ENCODE assay signal across 7 cellular contexts in genomic region chr17:55422828-55423164, GRCh38. TPM values are rescaled to one million over a fixed set of nuclear protein-coding genes. Genes with fewer than 3 reads are reported as not detected.
DNase-seq lines count a peak whose midpoint lies in the region; ATAC-seq and TF ChIP-seq lines count a peak whose summit lies in the region.
"Not testable (repeated sequence)": the region's sequence is repeated elsewhere in the genome, so short reads cannot be mapped to it uniquely, and the experiment has no call there.

No MANE protein-coding gene starts in this region.

- H3F3A ChIP-seq in SK-N-SH (replicated peaks; ENCODE audit: insufficient read depth) = not testable (repeated sequence)

- H3K4me1 Mint-ChIP-seq in CD8-positive, alpha-beta memory T cell = peaks cover 32 to 34% (median 33%) of the 10 kb centered on the region in 3 donors
- H3K4me1 Mint-ChIP-seq in activated naive CD8-positive, alpha-beta T cell (ENCODE audit: low read depth) = peaks cover 30% of the 10 kb centered on the region
- peaks cover 32 to 37% of the 10 kb centered on the region in 2 donors for H3K4me1 Mint-ChIP-seq in immature natural killer cell
- peaks cover 32 to 43% of the 10 kb centered on the region in 2 donors for H3K4me1 Mint-ChIP-seq in natural killer cell treated with Interleukin-12 subunit alpha and Interleukin-12 subunit beta and Interleukin-15 and Interleukin-18, amount 100 ng/mL, for 72 hours (ENCODE audit: low read depth in 2 of 2)
- peaks cover 33% of the 10 kb centered on the region for H3K4me1 Mint-ChIP-seq in stimulated activated effector memory CD8-positive, alpha-beta T cell treated with anti-CD3 and anti-CD28 coated beads, Interleukin-12 subunit alpha, Interleukin-12 subunit beta, amount 100 ng/mL, for 72 hours

- RAD21 ChIA-PET in HCT116 (lab: Charles Lee; ENCODE audit: low non-redundant PET in 1 of 2, low total read pairs in 2 of 2, uncharacterized antibody in 2 of 2, unreplicated experiment in 2 of 2) = not testable (repeated sequence)

- peak overlapping the region; percentile 79 for H2AFZ ChIP-seq in HCT116 (ENCODE audit: low read depth, low read length, poor library complexity, severe bottlenecking)
- H2AFZ ChIP-seq in SK-N-SH (ENCODE audit: low read depth) = 0 out of 2 replicates have a peak overlapping the region, but pooled peaks have one; percentile 76

- not testable (repeated sequence) for H4K20me1 ChIP-seq in HCT116 (ENCODE audit: insufficient read depth); SK-N-SH (ENCODE audit: insufficient read depth)

- not testable (repeated sequence) for H3K9me2 ChIP-seq in HCT116 (ENCODE audit: insufficient read depth); SK-N-SH

- intact Hi-C loops in HCT116 (cut with micrococcal nuclease) = loop anchor here (5.0 kb wide), 1 partner anchor 330 kb away; the partner anchor contains the start of gene PCTP

- H3K9me3 ChIP-seq in CD8-positive, alpha-beta memory T cell (ENCODE audit: low read length); HCT116 (ENCODE audit: control insufficient read depth in 1 of 2, insufficient read depth in 1 of 2, low read depth in 1 of 2, low read length in 2 of 2); SK-N-SH: not testable (repeated sequence)

- DNase-seq in CD8-positive, alpha-beta memory T cell; HCT116 (ENCODE audit: low read depth, low spot score); SK-N-SH; immature natural killer cell; natural killer cell treated with Interleukin-12 subunit alpha and Interleukin-12 subunit beta and Interleukin-15 and Interleukin-18, amount 100 ng/mL, for 72 hours (ENCODE audit: low spot score); stimulated activated effector memory CD8-positive, alpha-beta T cell treated with anti-CD3 and anti-CD28 coated beads, Interleukin-12 subunit alpha, Interleukin-12 subunit beta, amount 100 ng/mL, for 72 hours (ENCODE audit: low spot score in 2 of 2): not testable (repeated sequence)

- H3K27ac ChIP-seq in CD8-positive, alpha-beta memory T cell (ENCODE audit: low read depth, low read length); HCT116 (ENCODE audit: low read depth, low read length); SK-N-SH (ENCODE audit: low read depth in 2 of 2, low read length in 1 of 2): not testable (repeated sequence)

- not testable (repeated sequence) for ATAC-seq in HCT116; natural killer cell treated with Interleukin-12 subunit alpha and Interleukin-12 subunit beta and Interleukin-15 and Interleukin-18, amount 100 ng/mL, for 72 hours; stimulated activated effector memory CD8-positive, alpha-beta T cell treated with anti-CD3 and anti-CD28 coated beads, Interleukin-12 subunit alpha, Interleukin-12 subunit beta, amount 100 ng/mL, for 72 hours

- H3K27me3 Mint-ChIP-seq in CD8-positive, alpha-beta memory T cell = peaks cover 6 to 37% of the 10 kb centered on the region in 2 donors
- peaks cover 11% of the 10 kb centered on the region for H3K27me3 Mint-ChIP-seq in activated naive CD8-positive, alpha-beta T cell
- H3K27me3 Mint-ChIP-seq in immature natural killer cell (ENCODE audit: low read depth in 3 of 3) = not testable (repeated sequence)
- peaks cover 17 to 31% of the 10 kb centered on the region in 2 donors for H3K27me3 Mint-ChIP-seq in natural killer cell treated with Interleukin-12 subunit alpha and Interleukin-12 subunit beta and Interleukin-15 and Interleukin-18, amount 100 ng/mL, for 72 hours

- H3K4me1 ChIP-seq in CD8-positive, alpha-beta memory T cell (ENCODE audit: insufficient read depth, low read length) = peaks cover 19% of the 10 kb centered on the region
- H3K4me1 ChIP-seq in HCT116 (ENCODE audit: control insufficient read depth in 1 of 2, insufficient read depth in 2 of 2, low read length in 2 of 2) = peaks cover 8 to 22% of the 10 kb centered on the region in 2 experiments; a peak in 3 of 4 replicates
- not testable (repeated sequence) for H3K4me1 ChIP-seq in SK-N-SH (ENCODE audit: control insufficient read depth in 1 of 2, insufficient read depth in 2 of 2, low read depth in 1 of 2, low read length in 1 of 2)

- peak overlapping the region in 1 of 8 donors; percentile 10 for H3K27ac Mint-ChIP-seq in CD8-positive, alpha-beta memory T cell
- not testable (repeated sequence) for H3K27ac Mint-ChIP-seq in activated naive CD8-positive, alpha-beta T cell; stimulated activated effector memory CD8-positive, alpha-beta T cell treated with anti-CD3 and anti-CD28 coated beads, Interleukin-12 subunit alpha, Interleukin-12 subunit beta, amount 100 ng/mL, for 72 hours
- H3K27ac Mint-ChIP-seq in immature natural killer cell = peak overlapping the region in 1 of 6 donors; percentile 16
- peak overlapping the region in 1 of 2 donors; percentile 20 for H3K27ac Mint-ChIP-seq in natural killer cell treated with Interleukin-12 subunit alpha and Interleukin-12 subunit beta and Interleukin-15 and Interleukin-18, amount 100 ng/mL, for 72 hours

- H3K36me3 ChIP-seq in CD8-positive, alpha-beta memory T cell (ENCODE audit: insufficient read depth, low read length); HCT116 (ENCODE audit: control insufficient read depth in 1 of 2, insufficient read depth in 2 of 2, low read length in 2 of 2); SK-N-SH (replicated peaks in 1 of 2; ENCODE audit: control insufficient read depth in 1 of 2, insufficient read depth in 2 of 2, low read length in 1 of 2): not testable (repeated sequence)

- H3K4me3 ChIP-seq in CD8-positive, alpha-beta memory T cell (ENCODE audit: low read length); HCT116 (replicated peaks in 1 of 2; ENCODE audit: low read depth in 1 of 2, low read length in 2 of 2); SK-N-SH (ENCODE audit: low read depth in 2 of 2, low read length in 1 of 2): not testable (repeated sequence)

- H3K4me2 ChIP-seq in HCT116 (ENCODE audit: low read length) = peak overlapping the region; percentile 95
- H3K4me2 ChIP-seq in SK-N-SH = not testable (repeated sequence)

- not testable (repeated sequence) for TF ChIP-seq RAD21 in HCT116 (IDR thresholded peaks at IDR 0.05; ENCODE audit: low read depth); SK-N-SH (IDR thresholded peaks at IDR 0.05; ENCODE audit: low read length)

- H3K79me2 ChIP-seq in HCT116 (ENCODE audit: insufficient read depth, low read length) = not testable (repeated sequence)
- peaks cover 28% of the 10 kb centered on the region; the same call in 1 of the 2 replicates for H3K79me2 ChIP-seq in SK-N-SH (ENCODE audit: insufficient read depth)

- not testable (repeated sequence) for TF ChIP-seq EP300 in SK-N-SH (IDR thresholded peaks at IDR 0.05; ENCODE audit: borderline replicate concordance in 1 of 2, low read depth in 1 of 2, low read length in 1 of 2)

- not testable (repeated sequence) for H3K9ac ChIP-seq in HCT116 (ENCODE audit: low read length); SK-N-SH

- POLR2A ChIA-PET in CD8-positive, alpha-beta memory T cell (lab: Charles Lee) = not testable (repeated sequence)
- POLR2A ChIA-PET in HCT116 (lab: Charles Lee) = interaction anchor here (0.8 kb wide), 1 partner anchor 11 kb away, joined by 5 read pairs; no protein-coding TSS in a partner anchor
- POLR2A ChIA-PET in SK-N-SH (lab: Yijun Ruan, JAX) = interaction anchor here (0.7 kb wide), 1 partner anchor 1681 kb away, joined by 3 read pairs; no protein-coding TSS in a partner anchor

- BruUV-seq in HCT116 (replicated peaks; lab: Mats Ljungman, UMichigan) = not testable (repeated sequence)

- TF ChIP-seq POLR2A in HCT116 (IDR thresholded peaks at IDR 0.05; ENCODE audit: borderline replicate concordance, extremely low read depth, insufficient read depth, insufficient read length) = not testable (repeated sequence)

- not testable (repeated sequence) for H3K36me3 Mint-ChIP-seq in CD8-positive, alpha-beta memory T cell; activated naive CD8-positive, alpha-beta T cell; immature natural killer cell; natural killer cell treated with Interleukin-12 subunit alpha and Interleukin-12 subunit beta and Interleukin-15 and Interleukin-18, amount 100 ng/mL, for 72 hours
- H3K36me3 Mint-ChIP-seq in stimulated activated effector memory CD8-positive, alpha-beta T cell treated with anti-CD3 and anti-CD28 coated beads, Interleukin-12 subunit alpha, Interleukin-12 subunit beta, amount 100 ng/mL, for 72 hours = peaks cover 15% of the 10 kb centered on the region

- H3K4me3 Mint-ChIP-seq in CD8-positive, alpha-beta memory T cell = peak overlapping the region; percentile 22 to 80 (median 54)
- peak overlapping the region; percentile 38 for H3K4me3 Mint-ChIP-seq in activated naive CD8-positive, alpha-beta T cell
- peak overlapping the region in 4 of 5 donors; percentile 7 to 86 (median 31) for H3K4me3 Mint-ChIP-seq in immature natural killer cell
- peak overlapping the region; percentile 45 for H3K4me3 Mint-ChIP-seq in natural killer cell treated with Interleukin-12 subunit alpha and Interleukin-12 subunit beta and Interleukin-15 and Interleukin-18, amount 100 ng/mL, for 72 hours
- peak overlapping the region; percentile 92 for H3K4me3 Mint-ChIP-seq in stimulated activated effector memory CD8-positive, alpha-beta T cell treated with anti-CD3 and anti-CD28 coated beads, Interleukin-12 subunit alpha, Interleukin-12 subunit beta, amount 100 ng/mL, for 72 hours

- TF ChIP-seq CTCF in HCT116 (IDR thresholded peaks at IDR 0.05 in 2 of 3, conservative IDR thresholded peaks at IDR 0.05 in 1 of 3; ENCODE audit: borderline replicate concordance in 1 of 3, insufficient read depth in 1 of 3, low read depth in 2 of 3, low read length in 2 of 3); SK-N-SH (IDR thresholded peaks at IDR 0.05): not testable (repeated sequence)

- 74% methylated on average over 6 of the region's 6 CpGs for WGBS in SK-N-SH (ENCODE audit: low lambda C conversion rate)

- not testable (repeated sequence) for H3K27me3 ChIP-seq in CD8-positive, alpha-beta memory T cell (ENCODE audit: insufficient read depth, low read length, poor library complexity, severe bottlenecking)
- H3K27me3 ChIP-seq in HCT116 (ENCODE audit: insufficient read depth, low read length) = peaks cover 36% of the 10 kb centered on the region
- peaks cover 17% of the 10 kb centered on the region; the same call in 1 of the 2 replicates for H3K27me3 ChIP-seq in SK-N-SH (ENCODE audit: insufficient read depth)

- CTCF ChIA-PET in CD8-positive, alpha-beta memory T cell (lab: Charles Lee); HCT116 (lab: Charles Lee): not testable (repeated sequence)
- CTCF ChIA-PET in SK-N-SH (lab: Yijun Ruan, JAX) = interaction anchor here (0.6 to 1.8 kb wide), 4 partner anchors 22 to 104 kb away, joined by 3 to 6 read pairs (median 4); no protein-coding TSS in a partner anchor

- not testable (repeated sequence) for H3K9me3 Mint-ChIP-seq in CD8-positive, alpha-beta memory T cell; activated naive CD8-positive, alpha-beta T cell (ENCODE audit: low read depth); immature natural killer cell; natural killer cell treated with Interleukin-12 subunit alpha and Interleukin-12 subunit beta and Interleukin-15 and Interleukin-18, amount 100 ng/mL, for 72 hours; stimulated activated effector memory CD8-positive, alpha-beta T cell treated with anti-CD3 and anti-CD28 coated beads, Interleukin-12 subunit alpha, Interleukin-12 subunit beta, amount 100 ng/mL, for 72 hours

RNA-seq across cellular contexts. Expression of gene MMD, which starts 1.2 kb away (rescaled TPM):
- 10 to 100 TPM; 16.0 to 19.1 TPM for total RNA-seq in CD8-positive, alpha-beta memory T cell
- 7.9 TPM for polyA plus RNA-seq in CD8-positive, alpha-beta memory T cell
- total RNA-seq in HCT116 (2021; ENCODE audit: unreplicated experiment) = 21.3 TPM
- polyA plus RNA-seq in HCT116 (2012) = 9.4 and 9.7 TPM in 2 replicates
- 10.9 and 11.7 TPM in 2 replicates for polyA plus RNA-seq in SK-N-SH (2012; rRNA removed)
- polyA plus RNA-seq in SK-N-SH (2012; cell fraction: cytosol; rRNA removed) = 17.6 and 17.7 TPM in 2 replicates
- polyA plus RNA-seq in SK-N-SH (2012; cell fraction: nucleus; rRNA removed) = 2.7 and 5.0 TPM in 2 replicates
- 10 to 100 TPM in 2 of 3 donors, 1 to 10 TPM in 1; 8.1 to 18.1 (median 14.2) TPM for polyA plus RNA-seq in immature natural killer cell
- 10 to 100 TPM; 26.1 to 27.2 TPM for total RNA-seq in natural killer cell treated with Interleukin-12 subunit alpha and Interleukin-12 subunit beta and Interleukin-15 and Interleukin-18, amount 100 ng/mL, for 72 hours

Comparison
In these comparisons a context has a peak if more than half of its experiments do, and no peak if none do; other contexts are left out.
1. H3K4me3 Mint-ChIP-seq: peak in every context shown above with its lines; median percentile 92 in stimulated activated effector memory CD8-positive, alpha-beta T cell treated with anti-CD3 and anti-CD28 coated beads, Interleukin-12 subunit alpha, Interleukin-12 subunit beta, amount 100 ng/mL, for 72 hours; 54 in CD8-positive, alpha-beta memory T cell; 45 in natural killer cell treated with Interleukin-12 subunit alpha and Interleukin-12 subunit beta and Interleukin-15 and Interleukin-18, amount 100 ng/mL, for 72 hours; 38 in activated naive CD8-positive, alpha-beta T cell; 31 in immature natural killer cell.